34 cellular contexts compared by ENCODE assay signal in the genomic region with DNA sequence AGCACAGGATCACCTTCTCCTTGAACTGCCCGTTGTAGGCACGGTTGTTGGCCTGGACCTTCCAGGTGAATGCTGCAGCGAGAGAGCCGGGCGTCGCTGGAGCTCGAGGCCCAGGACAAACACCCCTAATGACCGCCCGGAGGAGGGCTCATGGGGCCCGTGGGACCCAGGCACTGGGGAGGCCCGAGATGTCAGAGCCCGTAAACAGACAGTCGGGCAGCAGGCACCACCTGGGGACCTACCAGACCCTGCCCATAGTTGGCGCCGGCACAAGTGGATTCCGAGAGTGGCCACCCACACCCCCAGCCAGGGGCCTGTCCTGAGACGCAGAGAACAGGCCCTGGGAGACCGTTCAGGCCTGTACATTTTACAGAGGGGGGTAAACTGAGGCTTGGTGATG. TPM values are rescaled to one million over a fixed set of nuclear protein-coding genes. Genes with fewer than 3 reads are reported as not detected.
"Had no signal": no experiment of that assay in that cellular context is flagged by ENCODE, and none has a peak within 500 bp of the region (broad histone marks: within the 10 kb centered on the region; RNA-seq: fewer than 3 reads in every experiment).

No MANE protein-coding gene starts in this region.

- H3K27ac ChIP-seq: adrenal gland, body of pancreas, colonic mucosa, gastroesophageal sphincter, right lobe of liver, thoracic aorta, uterus had no signal

- H3K27me3 Mint-ChIP-seq: activated CD4-positive, alpha-beta T cell treated with anti-CD3 and anti-CD28 coated beads, Interleukin-2, amount 10 ng/mL, durations not matched to agents 24 days and 14 days; activated CD8-positive, alpha-beta T cell treated with anti-CD3 and anti-CD28 coated beads for 36 hours; activated naive CD8-positive, alpha-beta T cell treated with anti-CD3 and anti-CD28 coated beads for 36 hours; memory B cell; naive thymus-derived CD8-positive, alpha-beta T cell had no signal

- H3K4me3 Mint-ChIP-seq: activated CD4-positive, alpha-beta T cell treated with anti-CD3 and anti-CD28 coated beads, Interleukin-2, amount 10 ng/mL, durations not matched to agents 24 days and 14 days; activated CD8-positive, alpha-beta T cell treated with anti-CD3 and anti-CD28 coated beads for 36 hours; activated naive CD8-positive, alpha-beta T cell treated with anti-CD3 and anti-CD28 coated beads for 36 hours; memory B cell; neural crest cell had no signal

- H3K27me3 ChIP-seq: adrenal gland, body of pancreas, colonic mucosa, gastroesophageal sphincter, right lobe of liver, uterus had no signal

- H3K9me3 ChIP-seq: adrenal gland, body of pancreas, colonic mucosa, gastroesophageal sphincter, right lobe of liver, thoracic aorta, uterus had no signal

- H3K4me3 ChIP-seq: adrenal gland, body of pancreas, colonic mucosa, gastroesophageal sphincter, right lobe of liver, thoracic aorta, uterus had no signal

- DNase-seq: activated CD4-positive, alpha-beta T cell treated with anti-CD3 and anti-CD28 coated beads, Interleukin-2, amount 10 ng/mL, durations not matched to agents 24 days and 14 days; activated CD4-positive, CD25-positive, alpha-beta regulatory T cell treated with anti-CD3 and anti-CD28 coated beads, Interleukin-2, amount 50 U/mL, for 72 hours; activated CD8-positive, alpha-beta T cell treated with anti-CD3 and anti-CD28 coated beads for 36 hours; activated naive CD4-positive, alpha-beta T cell; activated naive CD8-positive, alpha-beta T cell treated with anti-CD3 and anti-CD28 coated beads for 36 hours; activated T-cell treated with anti-CD3 and anti-CD28 coated beads, Interleukin-2, amount 50 U/mL, for 48 hours; body of pancreas; effector CD8-positive, alpha-beta T cell; erythroblast; hypothalamus; midbrain; naive thymus-derived CD8-positive, alpha-beta T cell; stimulated activated CD4-positive, alpha-beta T cell treated with anti-CD3 and anti-CD28 coated beads, Interleukin-12 subunit alpha, Interleukin-12 subunit beta, amount 100 ng/mL, for 4 hours; stimulated activated CD4-positive, alpha-beta T cell treated with anti-CD3 and anti-CD28 coated beads, Interleukin-4, amount 100 ng/mL, for 1 hour; stimulated activated naive CD8-positive, alpha-beta T cell treated with anti-CD3 and anti-CD28 coated beads, Interleukin-15, Interleukin-2, amounts not matched to agents 100 U/mL and 50 U/mL, for 24 hours; T-helper 2 cell; trophoblast cell; uterus had no signal

- H3K36me3 Mint-ChIP-seq: activated naive CD8-positive, alpha-beta T cell treated with anti-CD3 and anti-CD28 coated beads for 36 hours; memory B cell; naive thymus-derived CD8-positive, alpha-beta T cell had no signal

- H3K36me3 ChIP-seq: adrenal gland, colonic mucosa, right lobe of liver, thoracic aorta, uterus had no signal

- H3K27ac Mint-ChIP-seq: activated CD8-positive, alpha-beta T cell treated with anti-CD3 and anti-CD28 coated beads for 36 hours; activated naive CD8-positive, alpha-beta T cell treated with anti-CD3 and anti-CD28 coated beads for 36 hours; memory B cell; naive thymus-derived CD8-positive, alpha-beta T cell had no signal

- H3K9me3 Mint-ChIP-seq: activated CD4-positive, alpha-beta T cell treated with anti-CD3 and anti-CD28 coated beads, Interleukin-2, amount 10 ng/mL, durations not matched to agents 24 days and 14 days; activated CD8-positive, alpha-beta T cell treated with anti-CD3 and anti-CD28 coated beads for 36 hours; activated naive CD8-positive, alpha-beta T cell treated with anti-CD3 and anti-CD28 coated beads for 36 hours; memory B cell; naive thymus-derived CD8-positive, alpha-beta T cell; neural crest cell had no signal

- ATAC-seq: activated CD8-positive, alpha-beta T cell treated with anti-CD3 and anti-CD28 coated beads for 36 hours; body of pancreas; gastroesophageal sphincter; naive thymus-derived CD8-positive, alpha-beta T cell; right lobe of liver; stimulated activated naive CD8-positive, alpha-beta T cell treated with anti-CD3 and anti-CD28 coated beads, Interleukin-15, Interleukin-2, amounts not matched to agents 100 U/mL and 50 U/mL, for 24 hours had no signal

RNA-seq across cellular contexts. Expression of a gene that starts 56.4 kb away (rescaled TPM):
- total RNA-seq: activated CD4-positive, alpha-beta T cell treated with anti-CD3 and anti-CD28 coated beads, Interleukin-2, amount 10 ng/mL, durations not matched to agents 24 days and 14 days; activated CD8-positive, alpha-beta T cell treated with anti-CD3 and anti-CD28 coated beads for 36 hours; activated naive CD8-positive, alpha-beta T cell treated with anti-CD3 and anti-CD28 coated beads for 36 hours; adrenal gland; aorta; dermis microvascular lymphatic vessel endothelial cell; fibroblast of lung; fibroblast of villous mesenchyme; kidney epithelial cell; lower leg skin; naive thymus-derived CD8-positive, alpha-beta T cell; omental fat pad; posterior vena cava; right lobe of liver; skeletal muscle tissue; uterus had no signal
- polyA plus RNA-seq: fibroblast of lung; naive thymus-derived CD8-positive, alpha-beta T cell had no signal
